ENCODE assay signal across 17 cellular contexts in the genomic region with DNA sequence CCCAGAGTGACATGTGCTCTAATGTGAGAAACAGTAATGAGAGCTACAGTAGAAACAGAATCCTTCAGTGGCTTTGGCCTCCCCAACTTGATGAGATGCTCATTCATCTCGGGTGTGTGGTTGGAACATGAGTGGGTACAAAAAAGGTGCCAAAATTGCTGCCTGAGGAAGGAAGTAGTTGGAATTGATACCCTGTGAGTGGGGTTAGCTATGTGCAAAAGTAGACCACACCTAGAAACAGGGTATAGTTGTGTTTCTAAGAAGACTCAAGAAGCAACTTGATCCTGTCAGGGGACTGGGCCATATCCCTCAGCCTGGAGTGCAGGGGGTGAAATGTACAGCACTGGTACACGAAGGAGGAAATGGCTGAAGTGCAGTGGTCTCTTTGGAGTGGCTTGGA.
DNase-seq lines count a peak whose midpoint lies in the region; ATAC-seq lines count a peak whose summit lies in the region.
"Had no signal": no experiment of that assay in that cellular context is flagged by ENCODE, and none has a peak within 500 bp of the region (broad histone marks: within the 10 kb centered on the region; RNA-seq: fewer than 3 reads in every experiment).

No MANE protein-coding gene starts in this region.

- intact Hi-C loops in activated T-helper 1 cell treated with anti-CD3 and anti-CD28 coated beads, Interleukin-12 subunit alpha, Interleukin-12 subunit beta, Interleukin-2, Interleukin-4 antibody, amounts not matched to agents 30 ng/mL and 10 ng/mL and 1 ng/mL, durations not matched to agents 14 hours and 24 hours and 36 hours (cut with micrococcal nuclease), result loop anchor here (1.0 to 10.0 kb wide), 5 partner anchors 25 to 431 kb away; a partner anchor contains a TSS

- H3K36me3 Mint-ChIP-seq in activated T-helper 1 cell treated with anti-CD3 and anti-CD28 coated beads, Interleukin-12 subunit alpha, Interleukin-12 subunit beta, Interleukin-2, Interleukin-4 antibody, amounts not matched to agents 30 ng/mL and 10 ng/mL and 1 ng/mL, durations not matched to agents 14 hours and 24 hours and 36 hours (ENCODE audit: low read depth), result peaks cover 5% of the 10 kb centered on the region
- peaks cover 4% of the 10 kb centered on the region for H3K36me3 Mint-ChIP-seq in natural killer cell treated with Interleukin-12 subunit alpha and Interleukin-12 subunit beta and Interleukin-15 and Interleukin-18, amount 100 ng/mL, for 72 hours

- H3K9me3 Mint-ChIP-seq in activated T-helper 1 cell treated with anti-CD3 and anti-CD28 coated beads, Interleukin-12 subunit alpha, Interleukin-12 subunit beta, Interleukin-2, Interleukin-4 antibody, amounts not matched to agents 30 ng/mL and 10 ng/mL and 1 ng/mL, durations not matched to agents 14 hours and 24 hours and 36 hours, result peaks cover 8% of the 10 kb centered on the region
- no peaks in the 10 kb centered on the region for H3K9me3 Mint-ChIP-seq in natural killer cell treated with Interleukin-12 subunit alpha and Interleukin-12 subunit beta and Interleukin-15 and Interleukin-18, amount 100 ng/mL, for 72 hours

- H3K27me3 Mint-ChIP-seq in activated T-helper 1 cell treated with anti-CD3 and anti-CD28 coated beads, Interleukin-12 subunit alpha, Interleukin-12 subunit beta, Interleukin-2, Interleukin-4 antibody, amounts not matched to agents 30 ng/mL and 10 ng/mL and 1 ng/mL, durations not matched to agents 14 hours and 24 hours and 36 hours (ENCODE audit: insufficient read depth), result no peaks in the 10 kb centered on the region
- peaks cover 0 to 12% of the 10 kb centered on the region in 2 donors for H3K27me3 Mint-ChIP-seq in natural killer cell treated with Interleukin-12 subunit alpha and Interleukin-12 subunit beta and Interleukin-15 and Interleukin-18, amount 100 ng/mL, for 72 hours

- peak overlapping the region; percentile 84 for H3K27ac Mint-ChIP-seq in activated T-helper 1 cell treated with anti-CD3 and anti-CD28 coated beads, Interleukin-12 subunit alpha, Interleukin-12 subunit beta, Interleukin-2, Interleukin-4 antibody, amounts not matched to agents 30 ng/mL and 10 ng/mL and 1 ng/mL, durations not matched to agents 14 hours and 24 hours and 36 hours
- H3K27ac Mint-ChIP-seq in natural killer cell treated with Interleukin-12 subunit alpha and Interleukin-12 subunit beta and Interleukin-15 and Interleukin-18, amount 100 ng/mL, for 72 hours, result peak overlapping the region; percentile 4 to 78
- H3K27ac Mint-ChIP-seq: memory B cell had no signal

- H3K4me3 Mint-ChIP-seq in activated T-helper 1 cell treated with anti-CD3 and anti-CD28 coated beads, Interleukin-12 subunit alpha, Interleukin-12 subunit beta, Interleukin-2, Interleukin-4 antibody, amounts not matched to agents 30 ng/mL and 10 ng/mL and 1 ng/mL, durations not matched to agents 14 hours and 24 hours and 36 hours, result peak overlapping the region; percentile 27
- H3K4me3 Mint-ChIP-seq in natural killer cell treated with Interleukin-12 subunit alpha and Interleukin-12 subunit beta and Interleukin-15 and Interleukin-18, amount 100 ng/mL, for 72 hours, result peak overlapping the region; percentile 62
- H3K4me3 Mint-ChIP-seq: memory B cell had no signal

- H3K4me3 ChIP-seq in Jurkat, Clone E6-1 (ENCODE audit: low read length), result no peak overlapping the region
- H3K4me3 ChIP-seq: suprapubic skin had no signal

- DNase-seq in activated gamma-delta T cell treated with anti-CD3 and anti-CD28 coated beads, Interleukin-2, amount 50 U/mL, for 16 hours (ENCODE audit: low read depth), result peak; percentile 14
- DNase-seq in activated gamma-delta T cell (lab: John Stamatoyannopoulos, UW) (no peak), T-helper 9 cell (no peak)
- peak; percentile 43 for DNase-seq in Jurkat, Clone E6-1 (ENCODE audit: low read depth, low spot score)
- no peak for DNase-seq in activated T-helper 1 cell treated with anti-CD3 and anti-CD28 coated beads, Interleukin-12 subunit alpha, Interleukin-12 subunit beta, Interleukin-2, Interleukin-4 antibody, amounts not matched to agents 30 ng/mL and 10 ng/mL and 1 ng/mL, durations not matched to agents 14 hours and 24 hours and 36 hours (ENCODE audit: low spot score)
- DNase-seq in natural killer cell treated with Interleukin-12 subunit alpha and Interleukin-12 subunit beta and Interleukin-15 and Interleukin-18, amount 100 ng/mL, for 72 hours (ENCODE audit: low spot score), result no peak
- no peak for DNase-seq in activated effector memory CD4-positive, alpha-beta T cell treated with anti-CD3 and anti-CD28 coated beads, Interleukin-2, amount 50 U/mL, for 16 hours
- DNase-seq: brain microvascular endothelial cell, GF-D8, Karpas-422, NCI-H187, NCI-H69, RPMI8226, small intestine, WERI-Rb-1 had no signal

- peak; percentile 15 to 70 for ATAC-seq in natural killer cell treated with Interleukin-12 subunit alpha and Interleukin-12 subunit beta and Interleukin-15 and Interleukin-18, amount 100 ng/mL, for 72 hours

- H3K4me1 Mint-ChIP-seq in activated T-helper 1 cell treated with anti-CD3 and anti-CD28 coated beads, Interleukin-12 subunit alpha, Interleukin-12 subunit beta, Interleukin-2, Interleukin-4 antibody, amounts not matched to agents 30 ng/mL and 10 ng/mL and 1 ng/mL, durations not matched to agents 14 hours and 24 hours and 36 hours (ENCODE audit: low read depth), result peaks cover 52% of the 10 kb centered on the region
- H3K4me1 Mint-ChIP-seq in natural killer cell treated with Interleukin-12 subunit alpha and Interleukin-12 subunit beta and Interleukin-15 and Interleukin-18, amount 100 ng/mL, for 72 hours (ENCODE audit: low read depth in 2 of 2), result peaks cover 44 to 52% of the 10 kb centered on the region in 2 donors

Comparison
In these comparisons a context has a peak if more than half of its experiments do, and no peak if none do; other contexts are left out.
1. DNase-seq: peak in activated gamma-delta T cell treated with anti-CD3 and anti-CD28 coated beads, Interleukin-2, amount 50 U/mL, for 16 hours (single experiment) and Jurkat, Clone E6-1 (single experiment); none in activated gamma-delta T cell (single experiment), activated T-helper 1 cell treated with anti-CD3 and anti-CD28 coated beads, Interleukin-12 subunit alpha, Interleukin-12 subunit beta, Interleukin-2, Interleukin-4 antibody, amounts not matched to agents 30 ng/mL and 10 ng/mL and 1 ng/mL, durations not matched to agents 14 hours and 24 hours and 36 hours (single experiment), natural killer cell treated with Interleukin-12 subunit alpha and Interleukin-12 subunit beta and Interleukin-15 and Interleukin-18, amount 100 ng/mL, for 72 hours (single experiment), T-helper 9 cell (single experiment) and activated effector memory CD4-positive, alpha-beta T cell treated with anti-CD3 and anti-CD28 coated beads, Interleukin-2, amount 50 U/mL, for 16 hours (single experiment).